In genomic region chr1:209688746-209689234, GRCh38 we compare ENCODE assay signal across 22 cellular contexts. TPM values are rescaled to one million over a fixed set of nuclear protein-coding genes. Genes with fewer than 3 reads are reported as not detected.
DNase-seq lines count a peak whose midpoint lies in the region; ATAC-seq and TF ChIP-seq lines count a peak whose summit lies in the region.
"Had no signal": no experiment of that assay in that cellular context is flagged by ENCODE, and none has a peak within 500 bp of the region (broad histone marks: within the 10 kb centered on the region; RNA-seq: fewer than 3 reads in every experiment).

No MANE protein-coding gene starts in this region.

- no peaks in the 10 kb centered on the region for H3K36me3 ChIP-seq in SJSA1
- H3K36me3 ChIP-seq: MG63, thyroid gland had no signal

- peaks cover 40% of the 10 kb centered on the region for H3K4me1 Mint-ChIP-seq in activated naive CD8-positive, alpha-beta T cell (ENCODE audit: low read depth)
- H3K4me1 Mint-ChIP-seq in activated naive CD8-positive, alpha-beta T cell treated with anti-CD3 and anti-CD28 coated beads for 36 hours, result peaks cover 34% of the 10 kb centered on the region

- H3K9me3 Mint-ChIP-seq in activated naive CD8-positive, alpha-beta T cell (ENCODE audit: low read depth), result no peaks in the 10 kb centered on the region
- H3K9me3 Mint-ChIP-seq in activated naive CD8-positive, alpha-beta T cell treated with anti-CD3 and anti-CD28 coated beads for 36 hours, result no peaks in the 10 kb centered on the region
- H3K9me3 Mint-ChIP-seq: activated T-cell treated with anti-CD3 and anti-CD28 coated beads, Interleukin-2, amount 50 U/mL, for 4 hours had no signal

- H3K27me3 Mint-ChIP-seq in activated naive CD8-positive, alpha-beta T cell, result no peaks in the 10 kb centered on the region
- no peaks in the 10 kb centered on the region for H3K27me3 Mint-ChIP-seq in activated naive CD8-positive, alpha-beta T cell treated with anti-CD3 and anti-CD28 coated beads for 36 hours

- peak overlapping the region; percentile 11 for H3K27ac Mint-ChIP-seq in activated naive CD8-positive, alpha-beta T cell
- H3K27ac Mint-ChIP-seq in activated naive CD8-positive, alpha-beta T cell treated with anti-CD3 and anti-CD28 coated beads for 36 hours, result no peak overlapping the region

- no peaks in the 10 kb centered on the region for H3K9me3 ChIP-seq in SJSA1 (replicated peaks)
- H3K9me3 ChIP-seq: MG63, thyroid gland had no signal

- DNase-seq in activated naive CD8-positive, alpha-beta T cell treated with anti-CD3 and anti-CD28 coated beads for 36 hours, result no peak
- DNase-seq in SJSA1 (ENCODE audit: low read depth in 1 of 2, low spot score in 2 of 2) (peak in 1 of 2 experiments; percentile 37), fibroblast of villous mesenchyme (ENCODE audit: low read depth) (peak; percentile 86), renal cortical epithelial cell (ENCODE audit: low read depth) (peak; percentile 59)
- DNase-seq in effector CD4-positive, alpha-beta T cell, result no peak
- DNase-seq: activated CD4-positive, CD25-positive, alpha-beta regulatory T cell treated with anti-CD3 and anti-CD28 coated beads, Interleukin-2, amount 50 U/mL, for 72 hours; activated T-cell treated with anti-CD3 and anti-CD28 coated beads, Interleukin-2, amount 50 U/mL, for 4 hours; amniotic stem cell; DMS153; effector memory CD4-positive, alpha-beta T cell; hippocampal formation; MG63; NCI-H2171; SW 1271 had no signal

- no peak for ATAC-seq in HG03378 (IDR thresholded peaks at IDR 0.05; ENCODE audit: unreplicated experiment)
- no peak for ATAC-seq in HG03045 (IDR thresholded peaks at IDR 0.05; ENCODE audit: unreplicated experiment)
- ATAC-seq: activated T-cell treated with anti-CD3 and anti-CD28 coated beads, Interleukin-2, amount 50 U/mL, for 4 hours had no signal

- H3K27me3 ChIP-seq in SJSA1 (replicated peaks), result no peaks in the 10 kb centered on the region
- H3K27me3 ChIP-seq: thyroid gland had no signal

- no peak for TF ChIP-seq CTCF in fibroblast of villous mesenchyme (IDR thresholded peaks at IDR 0.05; ENCODE audit: insufficient read depth, low read depth, low read length)

- H3K27ac ChIP-seq in SJSA1, result peak overlapping the region; percentile 25; the same call in 1 of the 2 replicates
- H3K27ac ChIP-seq: HL-60, thyroid gland had no signal

- H3K36me3 Mint-ChIP-seq in activated naive CD8-positive, alpha-beta T cell, result no peaks in the 10 kb centered on the region
- H3K36me3 Mint-ChIP-seq in activated naive CD8-positive, alpha-beta T cell treated with anti-CD3 and anti-CD28 coated beads for 36 hours, result no peaks in the 10 kb centered on the region

- H3K4me3 Mint-ChIP-seq in activated naive CD8-positive, alpha-beta T cell, result no peak overlapping the region
- no peak overlapping the region for H3K4me3 Mint-ChIP-seq in activated naive CD8-positive, alpha-beta T cell treated with anti-CD3 and anti-CD28 coated beads for 36 hours
- H3K4me3 Mint-ChIP-seq: activated T-cell treated with anti-CD3 and anti-CD28 coated beads, Interleukin-2, amount 50 U/mL, for 4 hours had no signal

- H3K4me1 ChIP-seq in SJSA1 (replicated peaks), result peaks cover 18% of the 10 kb centered on the region

- H3K4me3 ChIP-seq in SJSA1, result no peak overlapping the region
- no peak overlapping the region for H3K4me3 ChIP-seq in fibroblast of villous mesenchyme (ENCODE audit: low read depth, low read length)
- H3K4me3 ChIP-seq: MG63, thyroid gland had no signal

RNA-seq across cellular contexts. Expression of gene G0S2, which starts 13.6 kb away (rescaled TPM):
- total RNA-seq in activated naive CD8-positive, alpha-beta T cell treated with anti-CD3 and anti-CD28 coated beads for 36 hours, result 10 to 100 TPM; 11.4 to 13.1 TPM
- total RNA-seq in SJSA1 (2014; rRNA removed; shearing (Covaris generic)), result not detected in 2 replicates
- total RNA-seq in fibroblast of villous mesenchyme (4.8 and 52.2 TPM in 2 replicates), renal cortical epithelial cell (67.4 and 108 TPM in 2 replicates)

RNA-seq across cellular contexts. Expression of gene HSD11B1, which starts 15.9 kb away (rescaled TPM):
- total RNA-seq in activated naive CD8-positive, alpha-beta T cell treated with anti-CD3 and anti-CD28 coated beads for 36 hours, result under 1 TPM in 1 of 2 experiments, not detected in 1; 0.36 TPM
- 0.13 TPM in 1 of 2 replicates, not detected in the other for total RNA-seq in SJSA1 (2014; rRNA removed; shearing (Covaris generic))
- 1.9 and 21.6 TPM in 2 replicates for total RNA-seq in fibroblast of villous mesenchyme
- not detected in 2 replicates for total RNA-seq in renal cortical epithelial cell
- total RNA-seq: A673, lung microvascular endothelial cell, osteocyte had no signal

RNA-seq across cellular contexts. Expression of gene LAMB3, which starts 36.6 kb away (rescaled TPM):
- under 1 TPM; 0.88 to 0.89 TPM for total RNA-seq in activated naive CD8-positive, alpha-beta T cell treated with anti-CD3 and anti-CD28 coated beads for 36 hours
- 2.1 and 4.1 TPM in 2 replicates for total RNA-seq in SJSA1 (2014; rRNA removed; shearing (Covaris generic))
- total RNA-seq in fibroblast of villous mesenchyme (3.9 and 14.2 TPM in 2 replicates), renal cortical epithelial cell (108 and 433 TPM in 2 replicates)

Comparison
In these comparisons a context has a peak if more than half of its experiments do, and no peak if none do; other contexts are left out.
1. DNase-seq: peak in fibroblast of villous mesenchyme (single experiment) and renal cortical epithelial cell (single experiment); none in activated naive CD8-positive, alpha-beta T cell treated with anti-CD3 and anti-CD28 coated beads for 36 hours (single experiment) and effector CD4-positive, alpha-beta T cell (single experiment).